20 cellular contexts compared by ENCODE assay signal in genomic region chr17:30005709-30006320, GRCh38.
DNase-seq lines count a peak whose midpoint lies in the region; ATAC-seq, FAIRE-seq and TF ChIP-seq lines count a peak whose summit lies in the region.
"Had no signal": no experiment of that assay in that cellular context is flagged by ENCODE, and none has a peak within 500 bp of the region (broad histone marks: within the 10 kb centered on the region; RNA-seq: fewer than 3 reads in every experiment).

No MANE protein-coding gene starts in this region.

- intact Hi-C loops in heart left ventricle (cut with DNase I) = loop anchor here in 1 of 10 donors (10.0 kb wide), 1 partner anchor 201 kb away; no protein-coding TSS in a partner anchor

- FAIRE-seq in bronchial epithelial cell (lab: Jason Lieb, UNC) = no peak
- FAIRE-seq: GM19239 had no signal

- WGBS in mesenchymal stem cell = 48% methylated on average over 4 of the region's 8 CpGs
- WGBS in heart left ventricle, 4 donors = 44 to 53% (median 49%) methylated on average over 8 of the region's 8 CpGs

- peak; percentile 36 for DNase-seq in EH (ENCODE audit: low read depth)
- DNase-seq in OCI-M1 (lab: John Stamatoyannopoulos, UW) = peak; percentile 51
- DNase-seq in bronchial epithelial cell (ENCODE audit: low read depth) = peak; percentile 52
- peak; percentile 33 for DNase-seq in mesenchymal stem cell
- no peak for DNase-seq in activated CD4-positive, alpha-beta T cell treated with anti-CD3 and anti-CD28 coated beads, Interleukin-2, amount 50 U/mL, for 1 hour
- DNase-seq in heart left ventricle = no peak
- no peak for DNase-seq in G401 (ENCODE audit: low spot score)
- DNase-seq in NCI-H187 (lab: John Stamatoyannopoulos, UW) = no peak
- DNase-seq: activated B cell treated with CpG ODN at 0.5 μM for 24 hours, amygdala, dermis blood vessel endothelial cell, esophagus squamous epithelium, hippocampal formation, NCI-H510A treated with DMSO at 0.1 percent for 48 hours, T-cell, uterus had no signal

- no peak for TF ChIP-seq POLR2A in heart left ventricle (IDR thresholded peaks at IDR 0.05)

- no peak overlapping the region for H3K14ac ChIP-seq in mesenchymal stem cell (ENCODE audit: low read length in 2 of 2)

- H2BK120ac ChIP-seq in mesenchymal stem cell (ENCODE audit: low read depth, low read length) = no peak overlapping the region

- H3K18ac ChIP-seq in mesenchymal stem cell (ENCODE audit: low read depth in 1 of 2, low read length in 2 of 2) = no peak overlapping the region

- H3K27ac ChIP-seq in mesenchymal stem cell (ENCODE audit: low read length, poor library complexity, severe bottlenecking) (no peak overlapping the region), heart left ventricle (no peak overlapping the region)
- H3K27ac ChIP-seq: esophagus squamous epithelium, HL-60, prostate gland, uterus had no signal

- H4K91ac ChIP-seq in mesenchymal stem cell (ENCODE audit: low read length) = no peak overlapping the region

- no peak overlapping the region for H3K4ac ChIP-seq in mesenchymal stem cell (ENCODE audit: low read depth in 1 of 2, low read length in 2 of 2)

- H3K4me3 ChIP-seq in bronchial epithelial cell (ENCODE audit: low read depth, low read length) = no peak overlapping the region
- H3K4me3 ChIP-seq in mesenchymal stem cell (ENCODE audit: insufficient read depth in 1 of 2, low read depth in 1 of 2, low read length in 2 of 2) = no peak overlapping the region
- H3K4me3 ChIP-seq in heart left ventricle = no peak overlapping the region
- H3K4me3 ChIP-seq: esophagus squamous epithelium, prostate gland, uterus had no signal

- H3K4me2 ChIP-seq in mesenchymal stem cell (ENCODE audit: low read length, poor library complexity, severe bottlenecking) = no peak overlapping the region

- H2BK5ac ChIP-seq in mesenchymal stem cell (ENCODE audit: low read depth, low read length, poor library complexity, severe bottlenecking) = no peak overlapping the region

- no peaks in the 10 kb centered on the region for H3K27me3 ChIP-seq in bronchial epithelial cell (ENCODE audit: control insufficient read depth, insufficient read depth, low read length)
- H3K27me3 ChIP-seq in mesenchymal stem cell (ENCODE audit: control insufficient read depth in 1 of 2, insufficient read depth in 1 of 2, low read length in 2 of 2) = no peaks in the 10 kb centered on the region
- no peaks in the 10 kb centered on the region for H3K27me3 ChIP-seq in heart left ventricle
- H3K27me3 ChIP-seq: esophagus squamous epithelium, uterus had no signal

- no peak overlapping the region for H3K23ac ChIP-seq in mesenchymal stem cell (ENCODE audit: low read length in 2 of 2)

- no peaks in the 10 kb centered on the region for H3K36me3 ChIP-seq in bronchial epithelial cell (ENCODE audit: control insufficient read depth, insufficient read depth, low read length)
- H3K36me3 ChIP-seq in mesenchymal stem cell (ENCODE audit: control insufficient read depth in 1 of 2, insufficient read depth in 2 of 2, low read depth in 1 of 2, low read length in 2 of 2) = no peaks in the 10 kb centered on the region
- no peaks in the 10 kb centered on the region for H3K36me3 ChIP-seq in heart left ventricle
- H3K36me3 ChIP-seq: esophagus squamous epithelium, prostate gland, uterus had no signal

- no peak overlapping the region for H2AFZ ChIP-seq in mesenchymal stem cell (ENCODE audit: low read depth, low read length)

- TF ChIP-seq CTCF in bronchial epithelial cell (IDR thresholded peaks at IDR 0.05; ENCODE audit: insufficient read depth, low read length, severe bottlenecking) = no peak
- TF ChIP-seq CTCF in heart left ventricle (IDR thresholded peaks at IDR 0.05) = no peak

- no peak overlapping the region for H2BK12ac ChIP-seq in mesenchymal stem cell (ENCODE audit: low read length in 2 of 2)

- no peak overlapping the region for H4K8ac ChIP-seq in mesenchymal stem cell (ENCODE audit: low read length)

- H2BK15ac ChIP-seq in mesenchymal stem cell (ENCODE audit: low read depth, poor library complexity, severe bottlenecking) = no peak overlapping the region

- no peak overlapping the region for H2AK5ac ChIP-seq in mesenchymal stem cell (ENCODE audit: low read length, severe bottlenecking)

- no peaks in the 10 kb centered on the region for H3K4me1 ChIP-seq in mesenchymal stem cell (ENCODE audit: control insufficient read depth, insufficient read depth, low read depth, low read length)
- H3K4me1 ChIP-seq in heart left ventricle = peaks cover 0 to 5% (median 0%) of the 10 kb centered on the region in 12 donors
- H3K4me1 ChIP-seq: esophagus squamous epithelium, prostate gland, uterus had no signal

- no peak overlapping the region for H3K9ac ChIP-seq in mesenchymal stem cell (ENCODE audit: low read length)

- no peak for ATAC-seq in heart left ventricle
- ATAC-seq: left lobe of liver, T-cell had no signal

- H3K9me3 ChIP-seq in mesenchymal stem cell (ENCODE audit: control insufficient read depth, low read length) (no peaks in the 10 kb centered on the region), heart left ventricle (peaks cover 0 to 3% (median 0%) of the 10 kb centered on the region in 12 donors)
- H3K9me3 ChIP-seq: esophagus squamous epithelium, prostate gland, uterus had no signal

- H3K79me1 ChIP-seq in mesenchymal stem cell (replicated peaks; ENCODE audit: low read length, poor library complexity, severe bottlenecking) = no peaks in the 10 kb centered on the region

- in situ Hi-C loops in G401 (cut with HindIII; ENCODE audit: low sequenced_read_pairs) = no loop called here

Comparison
In these comparisons a context has a peak if more than half of its experiments do, and no peak if none do; other contexts are left out.
1. DNase-seq: peak in EH (single experiment), OCI-M1 (single experiment), bronchial epithelial cell (single experiment) and mesenchymal stem cell (single experiment); none in activated CD4-positive, alpha-beta T cell treated with anti-CD3 and anti-CD28 coated beads, Interleukin-2, amount 50 U/mL, for 1 hour (single experiment), heart left ventricle (0 of 5), G401 (single experiment) and NCI-H187 (0 of 2).